6 cellular contexts compared by ENCODE assay signal in genomic region chrX:12538096-12538495, GRCh38.
DNase-seq lines count a peak whose midpoint lies in the region; ATAC-seq, FAIRE-seq and TF ChIP-seq lines count a peak whose summit lies in the region.
"Not testable (repeated sequence)": the region's sequence is repeated elsewhere in the genome, so short reads cannot be mapped to it uniquely, and the experiment has no call there.

No MANE protein-coding gene starts in this region.

- not testable (repeated sequence) for H3K9ac ChIP-seq in K562 (ENCODE audit: insufficient read depth in 1 of 2, low read depth in 2 of 2, low read length in 2 of 2); neural progenitor cell

- not testable (repeated sequence) for H3K9me2 ChIP-seq in GM23338 (ENCODE audit: insufficient read depth); PC-9 (ENCODE audit: insufficient read depth)

- TF ChIP-seq EP300 in K562 (IDR thresholded peaks at IDR 0.05; ENCODE audit: low read length) = not testable (repeated sequence)

- H3K27me3 Mint-ChIP-seq in GM23338 (ENCODE audit: insufficient read depth, low read depth, poor library complexity); neural progenitor cell (ENCODE audit: insufficient read depth, low read depth): not testable (repeated sequence)

- not testable (repeated sequence) for H3K9me3 Mint-ChIP-seq in GM23338, neural progenitor cell

- H3K79me2 ChIP-seq in GM23338 (replicated peaks; ENCODE audit: insufficient read depth); PC-9 (ENCODE audit: low read depth); K562 (ENCODE audit: control insufficient read depth, insufficient read depth, low read length); neural progenitor cell (ENCODE audit: low read depth): not testable (repeated sequence)

- H3K4me1 Mint-ChIP-seq in GM23338, neural progenitor cell: not testable (repeated sequence)

- DNase-seq in COLO668 (lab: John Stamatoyannopoulos, UW; ENCODE audit: unreplicated experiment) (peak; percentile 6), GM23338 (ENCODE audit: low spot score) (peak; percentile 1), NCI-H82 (lab: John Stamatoyannopoulos, UW) (peak; percentile 2), K562 (ENCODE audit: extremely low read depth in 1 of 4, low spot score in 3 of 4) (peak in 1 of 4 experiments; percentile 6), neural progenitor cell (ENCODE audit: low spot score) (peak; percentile 12)
- not testable (repeated sequence) for DNase-seq in PC-9

- H3K4me2 ChIP-seq in GM23338, neural progenitor cell: not testable (repeated sequence)
- H3K4me2 ChIP-seq in PC-9 (peak overlapping the region; percentile 55), K562 (ENCODE audit: insufficient read depth, low read length) (peak overlapping the region; percentile 32; the same call in 1 of the 2 replicates)

- not testable (repeated sequence) for H3K27ac ChIP-seq in GM23338 (ENCODE audit: low read depth); PC-9; K562 (ENCODE audit: extremely low read depth, low read depth, low read length); neural progenitor cell

- not testable (repeated sequence) for H2AFZ ChIP-seq in GM23338; PC-9; K562 (ENCODE audit: low read depth, low read length); neural progenitor cell (replicated peaks)

- H3K36me3 ChIP-seq in GM23338 (ENCODE audit: insufficient read depth); PC-9 (ENCODE audit: low read depth); K562 (ENCODE audit: control insufficient read depth, insufficient read depth, low read length); neural progenitor cell: not testable (repeated sequence)

- TF ChIP-seq CTCF in GM23338 (conservative IDR thresholded peaks at IDR 0.05; ENCODE audit: low read depth in 2 of 2); PC-9 (conservative IDR thresholded peaks at IDR 0.05); K562 (IDR thresholded peaks at IDR 0.05 in 2 of 3, conservative IDR thresholded peaks at IDR 0.05 in 1 of 3; ENCODE audit: insufficient read depth in 2 of 3, low read depth in 1 of 3, low read length in 3 of 3); neural progenitor cell (IDR thresholded peaks at IDR 0.05): not testable (repeated sequence)

- intact Hi-C loops in PC-9 (cut with micrococcal nuclease; ENCODE audit: unreplicated experiment); K562 (cut with micrococcal nuclease): not testable (repeated sequence)

- H3K4me1 ChIP-seq in GM23338 (ENCODE audit: insufficient read depth); PC-9 (replicated peaks; ENCODE audit: insufficient read depth); K562 (replicated peaks in 1 of 2; ENCODE audit: control insufficient read depth in 2 of 2, insufficient read depth in 2 of 2, low read length in 2 of 2); neural progenitor cell: not testable (repeated sequence)

- not testable (repeated sequence) for H3K9me3 ChIP-seq in PC-9 (ENCODE audit: insufficient read depth, low read depth); K562 (replicated peaks; ENCODE audit: control insufficient read depth, insufficient read depth, low read depth, low read length); neural progenitor cell (ENCODE audit: low read depth)

- BruUV-seq in PC-9 (replicated peaks; lab: Mats Ljungman, UMichigan); K562 (replicated peaks; lab: Mats Ljungman, UMichigan): not testable (repeated sequence)

- CTCF ChIA-PET in PC-9 (lab: Charles Lee) = not testable (repeated sequence)
- CTCF ChIA-PET in K562 (lab: Yijun Ruan, JAX; ENCODE audit: low intra/inter-chr PET ratio) = interaction anchor here (0.6 kb wide), 1 partner anchor 192 kb away, joined by 3 read pairs; no protein-coding TSS in a partner anchor

- H3K27me3 ChIP-seq in GM23338 (ENCODE audit: insufficient read depth); PC-9 (ENCODE audit: insufficient read depth, low read depth); K562 (ENCODE audit: control insufficient read depth in 2 of 2, insufficient read depth in 2 of 2, low read length in 2 of 2); neural progenitor cell: not testable (repeated sequence)

- not testable (repeated sequence) for H3K9me1 ChIP-seq in K562 (ENCODE audit: control insufficient read depth, insufficient read depth, low read length)

- 0% methylated on average over 11 of the region's 11 CpGs for WGBS in K562 (ENCODE audit: insufficient coverage, low coverage, missing lambda C conversion rate)

- H4K20me1 ChIP-seq in GM23338 (replicated peaks; ENCODE audit: insufficient read depth); PC-9 (ENCODE audit: insufficient read depth); K562 (replicated peaks; ENCODE audit: control insufficient read depth, insufficient read depth, low read length); neural progenitor cell (ENCODE audit: low read depth): not testable (repeated sequence)

- H3K4me3 ChIP-seq in GM23338, PC-9, K562, neural progenitor cell: not testable (repeated sequence)

- not testable (repeated sequence) for H3K4me3 Mint-ChIP-seq in GM23338, neural progenitor cell

- TF ChIP-seq RAD21 in K562 (CRISPR knock-in tag; conservative IDR thresholded peaks at IDR 0.05 in 1 of 2, IDR thresholded peaks at IDR 0.05 in 1 of 2) = not testable (repeated sequence)

- not testable (repeated sequence) for H3F3A ChIP-seq in GM23338 (replicated peaks; ENCODE audit: low read depth); PC-9 (ENCODE audit: insufficient read depth, low read depth); neural progenitor cell (ENCODE audit: low read depth)

- POLR2A ChIA-PET in PC-9 (lab: Charles Lee; ENCODE audit: unreplicated experiment); K562 (lab: Yijun Ruan, JAX): not testable (repeated sequence)

- in situ Hi-C loops in K562 (cut with MboI) = not testable (repeated sequence)

- not testable (repeated sequence) for ATAC-seq in GM23338, K562

- not testable (repeated sequence) for TF ChIP-seq POLR2A in K562 (conservative IDR thresholded peaks at IDR 0.05)

- H3K27ac Mint-ChIP-seq in GM23338, neural progenitor cell: not testable (repeated sequence)

- H3K36me3 Mint-ChIP-seq in GM23338 (ENCODE audit: low read depth); neural progenitor cell: not testable (repeated sequence)

- FAIRE-seq in K562 (lab: Jason Lieb, UNC) = not testable (repeated sequence)
